1 cellular context compared by ENCODE assay signal in genomic region chr5:122430328-122430586, GRCh38.
TF ChIP-seq lines count a peak whose summit lies in the region.

No MANE protein-coding gene starts in this region.

TF ChIP-seq in A549, 52 proteins besides CTCF, POLR2A, EP300 and RAD21 (continued from another document):
- TF ChIP-seq REST (IDR thresholded peaks at IDR 0.05), result no peak
- TF ChIP-seq ELK1 (IDR thresholded peaks at IDR 0.05; ENCODE audit: low read depth, low read length), result no peak
- TF ChIP-seq USF2 (IDR thresholded peaks at IDR 0.05), result no peak
- TF ChIP-seq KDM5A (IDR thresholded peaks at IDR 0.05), result no peak
- TF ChIP-seq RNF2 (IDR thresholded peaks at IDR 0.05; ENCODE audit: borderline replicate concordance, low read depth), result no peak
- no peak for TF ChIP-seq EHF (CRISPR knock-in tag; IDR thresholded peaks at IDR 0.05)
- TF ChIP-seq JUNB (IDR thresholded peaks at IDR 0.05), result no peak
TF ChIP-seq in A549: peak in this region for 0.
